In genomic region chr3:65810277-65810676, GRCh38 we compare ENCODE assay signal across 22 cellular contexts.
"Had no signal": no experiment of that assay in that cellular context is flagged by ENCODE, and none has a peak within 500 bp of the region (broad histone marks: within the 10 kb centered on the region; RNA-seq: fewer than 3 reads in every experiment).

No MANE protein-coding gene starts in this region.

- DNase-seq: activated CD4-positive, alpha-beta T cell treated with anti-CD3 and anti-CD28 coated beads for 1 hour; activated CD4-positive, alpha-beta T cell treated with anti-CD3 and anti-CD28 coated beads, Interleukin-2, amount 50 U/mL, for 1 hour; activated CD8-positive, alpha-beta T cell treated with anti-CD3 and anti-CD28 coated beads, Interleukin-2, amount 10 ng/mL, durations not matched to agents 7 days and 5 days; activated gamma-delta T cell; anterior cingulate cortex; effector CD8-positive, alpha-beta T cell; erythroblast; head of caudate nucleus; islet precursor cell; left cardiac atrium; mucosa of descending colon; naive thymus-derived CD4-positive, alpha-beta T cell; posterior cingulate gyrus; sigmoid colon; stimulated activated CD4-positive, alpha-beta T cell treated with anti-CD3 and anti-CD28 coated beads, Interleukin-2, amount 100 ng/mL, for 48 hours; stimulated activated CD8-positive, alpha-beta memory T cell treated with anti-CD3 and anti-CD28 coated beads, Interleukin-4, amount 100 ng/mL, for 48 hours; stimulated activated naive B cell treated with anti-CD40 and anti-IgM and Interleukin-4, amounts not matched to agents 10 μg/mL and 1 μg/mL and 100 μg/mL, for 72 hours; testis; trophoblast cell; uterus had no signal

- H3K4me3 ChIP-seq: gastroesophageal sphincter, mucosa of descending colon, neural progenitor cell, sigmoid colon, testis, uterus had no signal

- ATAC-seq: activated CD8-positive, alpha-beta T cell treated with anti-CD3 and anti-CD28 coated beads, Interleukin-2, amount 10 ng/mL, durations not matched to agents 7 days and 5 days; gastroesophageal sphincter; left cardiac atrium; mucosa of descending colon; naive thymus-derived CD4-positive, alpha-beta T cell; stimulated activated naive B cell treated with anti-CD40 and anti-IgM and Interleukin-4, amounts not matched to agents 10 μg/mL and 1 μg/mL and 100 μg/mL, for 72 hours had no signal
